Comparison of ENCODE assay signal across 9 cellular contexts in the genomic region with DNA sequence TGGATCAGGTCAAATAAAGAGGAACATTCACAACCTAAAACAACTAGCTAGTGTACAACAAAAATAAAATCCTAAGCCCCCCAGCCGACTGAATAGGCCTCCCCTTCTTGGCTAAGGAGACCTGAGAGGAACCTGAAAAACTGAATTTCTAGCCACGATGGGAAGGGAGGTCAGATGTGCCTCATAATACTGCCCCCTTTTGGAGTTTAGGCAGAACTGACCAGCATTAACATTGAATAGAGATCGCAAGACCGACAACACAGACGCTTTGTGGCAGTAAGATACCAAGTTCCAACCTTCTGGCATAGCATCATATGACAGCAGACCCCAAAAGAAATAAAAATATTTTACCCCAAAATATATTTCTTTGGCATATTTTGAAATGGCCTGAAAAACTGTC. TPM values are rescaled to one million over a fixed set of nuclear protein-coding genes. Genes with fewer than 3 reads are reported as not detected.
DNase-seq lines count a peak whose midpoint lies in the region; ATAC-seq and TF ChIP-seq lines count a peak whose summit lies in the region.
"Had no signal": no experiment of that assay in that cellular context is flagged by ENCODE, and none has a peak within 500 bp of the region (broad histone marks: within the 10 kb centered on the region; RNA-seq: fewer than 3 reads in every experiment).

No MANE protein-coding gene starts in this region.

- H3K27ac ChIP-seq in Karpas-422 (ENCODE audit: low read length) (no peak overlapping the region), neural cell (ENCODE audit: low read length) (no peak overlapping the region), suprapubic skin (no peak overlapping the region), heart right ventricle (no peak overlapping the region)
- H3K27ac ChIP-seq: skin epidermis had no signal

- H3K4me1 ChIP-seq in Karpas-422 (ENCODE audit: low read length) (no peaks in the 10 kb centered on the region), suprapubic skin (no peaks in the 10 kb centered on the region), heart right ventricle (no peaks in the 10 kb centered on the region)

- intact Hi-C loops in heart right ventricle (cut with DNase I), result loop anchor here in 1 of 10 donors (5.0 kb wide), 1 partner anchor 49 kb away; no protein-coding TSS in a partner anchor

- WGBS in suprapubic skin, result 72% methylated on average over 5 of the region's 5 CpGs
- WGBS in heart right ventricle, 2 donors, result 43 to 49% methylated on average over 5 of the region's 5 CpGs

- no peak for TF ChIP-seq EP300 in neural cell (conservative IDR thresholded peaks at IDR 0.05; ENCODE audit: poor library complexity, severe bottlenecking)
- no peak for TF ChIP-seq EP300 in suprapubic skin (IDR thresholded peaks at IDR 0.05)

- no peak for TF ChIP-seq RAD21 in neural cell (conservative IDR thresholded peaks at IDR 0.05)

- H3K27me3 ChIP-seq in Karpas-422 (ENCODE audit: low read length) (no peaks in the 10 kb centered on the region), neural cell (ENCODE audit: insufficient read depth, low read depth, low read length) (no peaks in the 10 kb centered on the region), suprapubic skin (no peaks in the 10 kb centered on the region), heart right ventricle (peaks cover 0 to 6% (median 0%) of the 10 kb centered on the region in 7 donors)

- no peaks in the 10 kb centered on the region for H3K9me3 ChIP-seq in Karpas-422 (ENCODE audit: low read length)
- no peaks in the 10 kb centered on the region for H3K9me3 ChIP-seq in neural cell (ENCODE audit: low read length)
- no peaks in the 10 kb centered on the region for H3K9me3 ChIP-seq in suprapubic skin
- H3K9me3 ChIP-seq in heart right ventricle, result peaks cover 0 to 1% (median 0%) of the 10 kb centered on the region in 11 donors

- no peaks in the 10 kb centered on the region for H3K79me2 ChIP-seq in Karpas-422 (ENCODE audit: low read length)
- H3K79me2 ChIP-seq in neural cell (replicated peaks; ENCODE audit: insufficient read depth, low read length), result no peaks in the 10 kb centered on the region

- no peak for TF ChIP-seq POLR2A in suprapubic skin (IDR thresholded peaks at IDR 0.05)

- H3K4me2 ChIP-seq in Karpas-422 (ENCODE audit: low read depth, low read length, poor library complexity, severe bottlenecking) (no peak overlapping the region), neural cell (ENCODE audit: low read length) (no peak overlapping the region)

- H4K20me1 ChIP-seq in Karpas-422 (ENCODE audit: insufficient read depth, low read depth, low read length) (no peaks in the 10 kb centered on the region), neural cell (ENCODE audit: insufficient read depth) (no peaks in the 10 kb centered on the region)

- no peak overlapping the region for H3K4me3 ChIP-seq in Karpas-422 (ENCODE audit: low read length)
- no peak overlapping the region for H3K4me3 ChIP-seq in neural cell (ENCODE audit: low read length)
- H3K4me3 ChIP-seq in suprapubic skin, result no peak overlapping the region
- H3K4me3 ChIP-seq in heart right ventricle, result no peak overlapping the region
- H3K4me3 ChIP-seq: skin epidermis had no signal

- TF ChIP-seq CTCF in neural cell (IDR thresholded peaks at IDR 0.05; ENCODE audit: poor library complexity, severe bottlenecking), result peak; percentile 35
- peak in 1 of 2 donors; percentile 13 for TF ChIP-seq CTCF in suprapubic skin (IDR thresholded peaks at IDR 0.05)
- TF ChIP-seq CTCF in heart right ventricle (IDR thresholded peaks at IDR 0.05), result peak in 4 of 9 donors; percentile 18 to 48 (median 24)

- no peak overlapping the region for H3K9ac ChIP-seq in Karpas-422 (ENCODE audit: low read length)
- no peak overlapping the region for H3K9ac ChIP-seq in neural cell (ENCODE audit: low read length)

- H3K9me2 ChIP-seq in Karpas-422 (replicated peaks; ENCODE audit: insufficient read depth, low read length) (no peaks in the 10 kb centered on the region), neural cell (ENCODE audit: insufficient read depth, low read length) (no peaks in the 10 kb centered on the region)

- H3K36me3 ChIP-seq in Karpas-422 (ENCODE audit: insufficient read depth, low read length) (no peaks in the 10 kb centered on the region), neural cell (ENCODE audit: insufficient read depth, low read length) (no peaks in the 10 kb centered on the region), suprapubic skin (no peaks in the 10 kb centered on the region), heart right ventricle (no peaks in the 10 kb centered on the region)

- ATAC-seq in GM21717 (IDR thresholded peaks at IDR 0.05; ENCODE audit: unreplicated experiment) (no peak), heart right ventricle (no peak)

- no peaks in the 10 kb centered on the region for H3F3A ChIP-seq in neural cell (ENCODE audit: insufficient read depth, low read length, poor library complexity, severe bottlenecking)

- peak; percentile 54 for DNase-seq in SIG-M5 treated with dmso at 0.1 percent for 504 hours (lab: John Stamatoyannopoulos, UW; ENCODE audit: unreplicated experiment)
- no peak for DNase-seq in SIG-M5 (lab: John Stamatoyannopoulos, UW)
- peak; percentile 79 for DNase-seq in Karpas-422
- peak; percentile 1 for DNase-seq in amniotic stem cell (lab: John Stamatoyannopoulos, UW)
- DNase-seq in suprapubic skin (ENCODE audit: low spot score in 2 of 2), result no peak
- DNase-seq in heart right ventricle, result no peak

- no peak overlapping the region for H2AFZ ChIP-seq in Karpas-422 (ENCODE audit: low read length)
- H2AFZ ChIP-seq in neural cell (ENCODE audit: low read depth, low read length), result no peak overlapping the region

TF ChIP-seq in neural cell, 6 proteins besides CTCF, POLR2A, EP300 and RAD21:
- TF ChIP-seq EZH2 (IDR thresholded peaks at IDR 0.05; ENCODE audit: borderline replicate concordance, insufficient read depth, low read length, poor library complexity, severe bottlenecking) (no peak), SMC3 (conservative IDR thresholded peaks at IDR 0.05; ENCODE audit: poor library complexity) (no peak), TAF1 (IDR thresholded peaks at IDR 0.05; ENCODE audit: low read depth) (no peak)

RNA-seq across cellular contexts. Expression of gene CBY2, which starts 15.9 kb away (rescaled TPM):
- total RNA-seq in Karpas-422 (2014; rRNA removed; shearing (Covaris generic); ENCODE audit: low replicate concordance), result not detected in 2 replicates
- polyA plus RNA-seq in neural cell (not detected in 2 replicates), heart right ventricle (not detected)
- polyA minus RNA-seq in neural cell, result not detected in 2 replicates
- total RNA-seq in suprapubic skin (under 1 TPM in 1 of 4 donors, not detected in 3; 0.49 TPM), heart right ventricle (not detected)

Comparison
In these comparisons a context has a peak if more than half of its experiments do, and no peak if none do; other contexts are left out.
1. DNase-seq: peak in SIG-M5 treated with dmso at 0.1 percent for 504 hours (single experiment), Karpas-422 (single experiment) and amniotic stem cell (single experiment); none in SIG-M5 (single experiment), suprapubic skin (0 of 2) and heart right ventricle (0 of 2).